Comparison of ENCODE assay signal across 14 cellular contexts in the genomic region with DNA sequence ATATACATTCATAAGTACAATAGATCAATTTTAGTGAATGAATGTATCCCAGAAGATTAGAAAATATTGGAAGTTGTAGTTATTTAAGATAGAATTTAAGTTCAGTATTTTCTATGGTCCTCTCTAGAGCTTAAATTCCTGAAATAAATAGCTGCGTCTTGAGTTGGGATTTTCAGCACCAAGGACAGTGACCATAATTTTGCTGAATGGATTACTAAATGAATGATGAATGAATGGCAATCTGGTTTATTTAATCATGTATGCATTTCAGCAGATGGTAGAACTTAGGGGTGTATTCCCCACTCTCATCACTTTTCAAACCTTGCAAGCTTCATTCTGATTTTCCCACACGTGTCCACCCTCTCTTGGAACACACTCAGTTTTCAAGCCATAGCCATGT.
DNase-seq lines count a peak whose midpoint lies in the region; ATAC-seq, FAIRE-seq and TF ChIP-seq lines count a peak whose summit lies in the region.
"Had no signal": no experiment of that assay in that cellular context is flagged by ENCODE, and none has a peak within 500 bp of the region (broad histone marks: within the 10 kb centered on the region; RNA-seq: fewer than 3 reads in every experiment).

No MANE protein-coding gene starts in this region.

- CTCF ChIA-PET in K562 (lab: Yijun Ruan, JAX; ENCODE audit: low intra/inter-chr PET ratio): no interaction called here
- CTCF ChIA-PET in CD8-positive, alpha-beta memory T cell (lab: Charles Lee): no interaction called here

- FAIRE-seq in K562 (lab: Jason Lieb, UNC): no peak

- H3K4me3 ChIP-seq in H7 (ENCODE audit: insufficient read depth, low read depth, low read length) (no peak overlapping the region), NB4 (ENCODE audit: low read depth, low read length) (no peak overlapping the region), K562 (no peak overlapping the region), BE2C (ENCODE audit: low read depth, low read length) (no peak overlapping the region)
- no peak overlapping the region for H3K4me3 ChIP-seq in CD8-positive, alpha-beta memory T cell (ENCODE audit: low read length)
- H3K4me3 ChIP-seq: adrenal gland, esophagus squamous epithelium, left ventricle myocardium inferior had no signal

- DNase-seq in H7 (peak; percentile 7), NB4 (ENCODE audit: low read depth) (peak; percentile 44), K562 (ENCODE audit: extremely low read depth in 1 of 4, low spot score in 3 of 4) (peak in 2 of 4 experiments; percentile 3 to 12), left kidney (ENCODE audit: low read depth, low spot score) (peak; percentile 57), cerebellar cortex (ENCODE audit: low spot score) (no peak), NCI-H748 treated with DMSO at 0.1 percent for 48 hours (lab: John Stamatoyannopoulos, UW) (no peak), BE2C (no peak)
- DNase-seq in CD8-positive, alpha-beta memory T cell: no peak
- DNase-seq: activated CD8-positive, alpha-beta memory T cell treated with anti-CD3 and anti-CD28 coated beads for 24 hours; adrenal gland; esophagus squamous epithelium; left ventricle myocardium inferior; NCI-H510A treated with DMSO at 0.1 percent for 48 hours had no signal

- no peak for TF ChIP-seq RAD21 in K562 (CRISPR knock-in tag; conservative IDR thresholded peaks at IDR 0.05 in 1 of 2, IDR thresholded peaks at IDR 0.05 in 1 of 2)

- no TSS peak for BruUV-seq in K562 (replicated peaks; lab: Mats Ljungman, UMichigan)

- H3K4me3 Mint-ChIP-seq in CD8-positive, alpha-beta memory T cell: no peak overlapping the region

- H3K27me3 Mint-ChIP-seq in CD8-positive, alpha-beta memory T cell: no peaks in the 10 kb centered on the region

- peaks cover 2 to 41% (median 4%) of the 10 kb centered on the region in 5 donors for H3K9me3 Mint-ChIP-seq in CD8-positive, alpha-beta memory T cell

- no peaks in the 10 kb centered on the region for H3K36me3 Mint-ChIP-seq in CD8-positive, alpha-beta memory T cell

- WGBS in K562 (ENCODE audit: insufficient coverage, low coverage, missing lambda C conversion rate): 7% methylated on average over 2 of the region's 2 CpGs

- no peak overlapping the region for H3K27ac ChIP-seq in K562 (ENCODE audit: extremely low read depth, low read depth, low read length)
- no peak overlapping the region for H3K27ac ChIP-seq in CD8-positive, alpha-beta memory T cell (ENCODE audit: low read depth, low read length)
- H3K27ac ChIP-seq: adrenal gland, esophagus squamous epithelium, left ventricle myocardium inferior, parathyroid adenoma had no signal

- H3K79me2 ChIP-seq in K562 (ENCODE audit: control insufficient read depth, insufficient read depth, low read length): no peaks in the 10 kb centered on the region
- H3K79me2 ChIP-seq: parathyroid adenoma had no signal

- TF ChIP-seq CTCF in NB4 (IDR thresholded peaks at IDR 0.05; ENCODE audit: low read depth, low read length) (no peak), K562 (IDR thresholded peaks at IDR 0.05 in 2 of 3, conservative IDR thresholded peaks at IDR 0.05 in 1 of 3; ENCODE audit: insufficient read depth in 2 of 3, low read depth in 1 of 3, low read length in 3 of 3) (no peak), BE2C (IDR thresholded peaks at IDR 0.05; ENCODE audit: low read depth, low read length) (no peak)

- H3K27ac Mint-ChIP-seq in CD8-positive, alpha-beta memory T cell: no peak overlapping the region

- no peak overlapping the region for H2AFZ ChIP-seq in K562 (ENCODE audit: low read depth, low read length)
- H2AFZ ChIP-seq: parathyroid adenoma had no signal

- no peaks in the 10 kb centered on the region for H3K9me1 ChIP-seq in K562 (ENCODE audit: control insufficient read depth, insufficient read depth, low read length)

- H3K9me3 ChIP-seq in K562 (replicated peaks; ENCODE audit: control insufficient read depth, insufficient read depth, low read depth, low read length) (no peaks in the 10 kb centered on the region), BE2C (no peaks in the 10 kb centered on the region)
- H3K9me3 ChIP-seq in CD8-positive, alpha-beta memory T cell (ENCODE audit: low read length): no peaks in the 10 kb centered on the region
- H3K9me3 ChIP-seq: adrenal gland had no signal

- POLR2A ChIA-PET in K562 (lab: Yijun Ruan, JAX): no interaction called here
- POLR2A ChIA-PET in CD8-positive, alpha-beta memory T cell (lab: Charles Lee): no interaction called here

- intact Hi-C loops in K562 (cut with micrococcal nuclease): no loop called here

- no peaks in the 10 kb centered on the region for H3K27me3 ChIP-seq in H7 (ENCODE audit: control insufficient read depth, insufficient read depth, low read length)
- no peaks in the 10 kb centered on the region for H3K27me3 ChIP-seq in K562 (ENCODE audit: control insufficient read depth in 2 of 2, insufficient read depth in 2 of 2, low read length in 2 of 2)
- no peaks in the 10 kb centered on the region for H3K27me3 ChIP-seq in CD8-positive, alpha-beta memory T cell (ENCODE audit: insufficient read depth, low read length, poor library complexity, severe bottlenecking)
- no peaks in the 10 kb centered on the region for H3K27me3 ChIP-seq in BE2C
- H3K27me3 ChIP-seq: adrenal gland, esophagus squamous epithelium had no signal

- TF ChIP-seq POLR2A in NB4 (IDR thresholded peaks at IDR 0.05; ENCODE audit: extremely low read depth, insufficient read length) (no peak), K562 (conservative IDR thresholded peaks at IDR 0.05) (no peak)

- H4K20me1 ChIP-seq in K562 (replicated peaks; ENCODE audit: control insufficient read depth, insufficient read depth, low read length): no peaks in the 10 kb centered on the region

- in situ Hi-C loops in K562 (cut with MboI): no loop called here

- H3K4me1 ChIP-seq in K562 (replicated peaks in 1 of 2; ENCODE audit: control insufficient read depth in 2 of 2, insufficient read depth in 2 of 2, low read length in 2 of 2) (no peaks in the 10 kb centered on the region), BE2C (no peaks in the 10 kb centered on the region)
- H3K4me1 ChIP-seq in CD8-positive, alpha-beta memory T cell (ENCODE audit: insufficient read depth, low read length): no peaks in the 10 kb centered on the region
- H3K4me1 ChIP-seq: adrenal gland, esophagus squamous epithelium, left ventricle myocardium inferior, parathyroid adenoma had no signal

- TF ChIP-seq EP300 in K562 (IDR thresholded peaks at IDR 0.05; ENCODE audit: low read length): no peak

- ATAC-seq in K562: no peak

- no peaks in the 10 kb centered on the region for H3K4me1 Mint-ChIP-seq in CD8-positive, alpha-beta memory T cell

- H3K4me2 ChIP-seq in K562 (ENCODE audit: insufficient read depth, low read length): no peak overlapping the region

- no peak overlapping the region for H3K9ac ChIP-seq in K562 (ENCODE audit: insufficient read depth in 1 of 2, low read depth in 2 of 2, low read length in 2 of 2)
- H3K9ac ChIP-seq: parathyroid adenoma had no signal

- no peaks in the 10 kb centered on the region for H3K36me3 ChIP-seq in H7 (replicated peaks; ENCODE audit: control insufficient read depth, insufficient read depth, low read length)
- H3K36me3 ChIP-seq in K562 (ENCODE audit: control insufficient read depth, insufficient read depth, low read length): no peaks in the 10 kb centered on the region
- no peaks in the 10 kb centered on the region for H3K36me3 ChIP-seq in CD8-positive, alpha-beta memory T cell (ENCODE audit: insufficient read depth, low read length)
- no peaks in the 10 kb centered on the region for H3K36me3 ChIP-seq in BE2C
- H3K36me3 ChIP-seq: adrenal gland, esophagus squamous epithelium, left ventricle myocardium inferior had no signal

TF ChIP-seq in K562, 482 proteins besides CTCF, POLR2A, EP300 and RAD21:
- TF ChIP-seq MIER1 (IDR thresholded peaks at IDR 0.05; ENCODE audit: low read depth): peak; percentile 78
- TF ChIP-seq, protein P1, sequence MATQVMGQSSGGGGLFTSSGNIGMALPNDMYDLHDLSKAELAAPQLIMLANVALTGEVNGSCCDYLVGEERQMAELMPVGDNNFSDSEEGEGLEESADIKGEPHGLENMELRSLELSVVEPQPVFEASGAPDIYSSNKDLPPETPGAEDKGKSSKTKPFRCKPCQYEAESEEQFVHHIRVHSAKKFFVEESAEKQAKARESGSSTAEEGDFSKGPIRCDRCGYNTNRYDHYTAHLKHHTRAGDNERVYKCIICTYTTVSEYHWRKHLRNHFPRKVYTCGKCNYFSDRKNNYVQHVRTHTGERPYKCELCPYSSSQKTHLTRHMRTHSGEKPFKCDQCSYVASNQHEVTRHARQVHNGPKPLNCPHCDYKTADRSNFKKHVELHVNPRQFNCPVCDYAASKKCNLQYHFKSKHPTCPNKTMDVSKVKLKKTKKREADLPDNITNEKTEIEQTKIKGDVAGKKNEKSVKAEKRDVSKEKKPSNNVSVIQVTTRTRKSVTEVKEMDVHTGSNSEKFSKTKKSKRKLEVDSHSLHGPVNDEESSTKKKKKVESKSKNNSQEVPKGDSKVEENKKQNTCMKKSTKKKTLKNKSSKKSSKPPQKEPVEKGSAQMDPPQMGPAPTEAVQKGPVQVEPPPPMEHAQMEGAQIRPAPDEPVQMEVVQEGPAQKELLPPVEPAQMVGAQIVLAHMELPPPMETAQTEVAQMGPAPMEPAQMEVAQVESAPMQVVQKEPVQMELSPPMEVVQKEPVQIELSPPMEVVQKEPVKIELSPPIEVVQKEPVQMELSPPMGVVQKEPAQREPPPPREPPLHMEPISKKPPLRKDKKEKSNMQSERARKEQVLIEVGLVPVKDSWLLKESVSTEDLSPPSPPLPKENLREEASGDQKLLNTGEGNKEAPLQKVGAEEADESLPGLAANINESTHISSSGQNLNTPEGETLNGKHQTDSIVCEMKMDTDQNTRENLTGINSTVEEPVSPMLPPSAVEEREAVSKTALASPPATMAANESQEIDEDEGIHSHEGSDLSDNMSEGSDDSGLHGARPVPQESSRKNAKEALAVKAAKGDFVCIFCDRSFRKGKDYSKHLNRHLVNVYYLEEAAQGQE (CRISPR knock-in tag; IDR thresholded peaks at IDR 0.05; ENCODE audit: low read depth): peak; percentile 85
- TF ChIP-seq EHMT2 (IDR thresholded peaks at IDR 0.05): peak; percentile 90
- TF ChIP-seq SAFB (IDR thresholded peaks at IDR 0.05; ENCODE audit: borderline replicate concordance, low read depth, low read length): no peak

Comparison
In these comparisons a context has a peak if more than half of its experiments do, and no peak if none do; other contexts are left out.
1. DNase-seq: peak in H7 (single experiment), NB4 (single experiment) and left kidney (single experiment); none in cerebellar cortex (single experiment), NCI-H748 treated with DMSO at 0.1 percent for 48 hours (single experiment), CD8-positive, alpha-beta memory T cell (0 of 5) and BE2C (single experiment).